In genomic region chr19:32674153-32674958, GRCh38 we compare ENCODE assay signal across 8 cellular contexts. TPM values are rescaled to one million over a fixed set of nuclear protein-coding genes. Genes with fewer than 3 reads are reported as not detected.
DNase-seq lines count a peak whose midpoint lies in the region; ATAC-seq and TF ChIP-seq lines count a peak whose summit lies in the region.

No MANE protein-coding gene starts in this region.

- H3K9me3 ChIP-seq in MG63 (no peaks in the 10 kb centered on the region), mucosa of rectum (ENCODE audit: control insufficient read depth in 2 of 2, low read length in 2 of 2) (no peaks in the 10 kb centered on the region)

- H3K36me3 ChIP-seq in MG63 (peaks cover 7% of the 10 kb centered on the region), mucosa of rectum (ENCODE audit: control insufficient read depth in 2 of 2, insufficient read depth in 2 of 2, low read length in 2 of 2) (no peaks in the 10 kb centered on the region)

- peaks cover 5% of the 10 kb centered on the region; the same call in 1 of the 2 replicates for H3K27me3 ChIP-seq in MG63
- H3K27me3 ChIP-seq in mucosa of rectum (ENCODE audit: control insufficient read depth in 2 of 2, insufficient read depth in 2 of 2, low read length in 2 of 2) = peaks cover 12 to 14% of the 10 kb centered on the region in 2 donors

- H3K27ac ChIP-seq in mucosa of rectum (ENCODE audit: low read depth in 2 of 2, low read length in 2 of 2) = peak overlapping the region; percentile 86 to 90

- no peak for ATAC-seq in HG02763 (IDR thresholded peaks at IDR 0.05; ENCODE audit: unreplicated experiment)

- no peak for TF ChIP-seq CTCF in cardiac fibroblast (IDR thresholded peaks at IDR 0.05; ENCODE audit: low read depth, low read length)

- H3K4me1 ChIP-seq in mucosa of rectum (ENCODE audit: control insufficient read depth in 2 of 2, insufficient read depth in 2 of 2, low read length in 2 of 2) = peaks cover 17 to 20% of the 10 kb centered on the region in 2 donors

- H3K9ac ChIP-seq in mucosa of rectum (ENCODE audit: low read depth in 1 of 2, low read length in 2 of 2) = peak overlapping the region; percentile 81 to 86

- peak; percentile 19 to 70 for DNase-seq in NCI-H526 (lab: John Stamatoyannopoulos, UW)
- DNase-seq in NCI-H526 treated with DMSO at 0.1 percent for 48 hours (lab: John Stamatoyannopoulos, UW) = no peak
- no peak for DNase-seq in MG63
- no peak for DNase-seq in cardiac fibroblast (ENCODE audit: low read depth in 2 of 2)
- no peak for DNase-seq in NCI-H187 (lab: John Stamatoyannopoulos, UW)
- DNase-seq in hippocampal formation (lab: John Stamatoyannopoulos, UW) = no peak

- H3K4me3 ChIP-seq in MG63 (peak overlapping the region; percentile 90), cardiac fibroblast (replicated peaks in 1 of 2; ENCODE audit: low read depth in 2 of 2, low read length in 2 of 2) (peak overlapping the region; percentile 73 to 87), mucosa of rectum (ENCODE audit: low read length in 2 of 2) (peak overlapping the region; percentile 91 to 97)

RNA-seq across cellular contexts. Expression of gene ANKRD27, which starts 0.6 kb away (rescaled TPM):
- total RNA-seq in MG63 (2014; rRNA removed; shearing (Covaris generic); ENCODE audit: low replicate concordance) = 45.4 and 48.5 TPM in 2 replicates

RNA-seq across cellular contexts. Expression of gene RGS9BP, which starts 1.3 kb away (rescaled TPM):
- total RNA-seq in MG63 (2014; rRNA removed; shearing (Covaris generic); ENCODE audit: low replicate concordance) = 0.37 and 1.2 TPM in 2 replicates

RNA-seq across cellular contexts. Expression of gene NUDT19, which starts 17.3 kb away (rescaled TPM):
- total RNA-seq in MG63 (2014; rRNA removed; shearing (Covaris generic); ENCODE audit: low replicate concordance) = 18.0 and 22.4 TPM in 2 replicates

RNA-seq across cellular contexts. Expression of gene TDRD12, which starts 45.2 kb away (rescaled TPM):
- total RNA-seq in MG63 (2014; rRNA removed; shearing (Covaris generic); ENCODE audit: low replicate concordance) = 0.15 TPM in 1 of 2 replicates, not detected in the other

Comparison
In these comparisons a context has a peak if more than half of its experiments do, and no peak if none do; other contexts are left out.
1. DNase-seq: peak in NCI-H526 (2 of 2); none in NCI-H526 treated with DMSO at 0.1 percent for 48 hours (single experiment), MG63 (single experiment), cardiac fibroblast (0 of 2), NCI-H187 (0 of 2) and hippocampal formation (0 of 2).
2. Peak in every context shown above with its lines, with median percentiles within 50 percentile points of each other: H3K4me3 ChIP-seq.